Comparison of ENCODE assay signal across 8 cellular contexts in genomic region chr2:65435625-65436168, GRCh38. TPM values are rescaled to one million over a fixed set of nuclear protein-coding genes. Genes with fewer than 3 reads are reported as not detected.
A peak's percentile ranks its signal among the peaks of the same experiment; 100 is the strongest.
DNase-seq lines count a peak whose midpoint lies in the region; ATAC-seq and TF ChIP-seq lines count a peak whose summit lies in the region.

No MANE protein-coding gene starts in this region.

- no peaks in the 10 kb centered on the region for H3K4me1 ChIP-seq in endocrine pancreas (ENCODE audit: control insufficient read depth, insufficient read depth, low read length)

- ATAC-seq in HG03354 (IDR thresholded peaks at IDR 0.05; ENCODE audit: poor library complexity, severe bottlenecking, unreplicated experiment) = peak; percentile 19

- peak overlapping the region; percentile 82 for H3K4me3 Mint-ChIP-seq in activated CD4-positive, alpha-beta memory T cell treated with anti-CD3 and anti-CD28 coated beads for 36 hours

- in situ Hi-C loops in GM13976 (cut with MboI; ENCODE audit: low sequenced_read_pairs, unreplicated experiment) = no loop called here

- CTCF ChIA-PET in activated CD4-positive, alpha-beta memory T cell treated with anti-CD3 and anti-CD28 coated beads for 36 hours (lab: Charles Lee) = interaction anchor here (1.1 to 2.4 kb wide), 3 partner anchors 53 to 136 kb away, joined by 5 to 7 read pairs (median 6); no protein-coding TSS in a partner anchor

- peaks cover 36% of the 10 kb centered on the region for H3K27me3 Mint-ChIP-seq in activated CD4-positive, alpha-beta memory T cell treated with anti-CD3 and anti-CD28 coated beads for 36 hours

- TF ChIP-seq CTCF in 22Rv1 (IDR thresholded peaks at IDR 0.05) (peak; percentile 23), GM13976 (IDR thresholded peaks at IDR 0.05; ENCODE audit: borderline replicate concordance, control extremely low read depth, extremely low read depth, insufficient read depth, missing control alignments) (peak; percentile 28)

- no peaks in the 10 kb centered on the region for H3K9me3 ChIP-seq in endocrine pancreas (ENCODE audit: control insufficient read depth, low read length)

- peak overlapping the region; percentile 44 for H3K9ac ChIP-seq in endocrine pancreas (ENCODE audit: control insufficient read depth, insufficient read depth, low read length)

- no peaks in the 10 kb centered on the region for H3K27me3 ChIP-seq in endocrine pancreas (ENCODE audit: control insufficient read depth, insufficient read depth, low read length)

- peak overlapping the region; percentile 75 for H3K27ac ChIP-seq in 22Rv1

- H3K4me3 ChIP-seq in endocrine pancreas (ENCODE audit: control insufficient read depth, insufficient read depth, low read length) = peak overlapping the region; percentile 60

- H3K36me3 Mint-ChIP-seq in activated CD4-positive, alpha-beta memory T cell treated with anti-CD3 and anti-CD28 coated beads for 36 hours = no peaks in the 10 kb centered on the region

- intact Hi-C loops in activated CD4-positive, alpha-beta memory T cell treated with anti-CD3 and anti-CD28 coated beads for 36 hours (cut with micrococcal nuclease) = loop anchor here (1.0 to 2.0 kb wide), 6 partner anchors 18 to 379 kb away; partner anchors contain the start of genes ACTR2 and CEP68

- no peak overlapping the region for H3K27ac Mint-ChIP-seq in activated CD4-positive, alpha-beta memory T cell treated with anti-CD3 and anti-CD28 coated beads for 36 hours

- no peaks in the 10 kb centered on the region for H3K36me3 ChIP-seq in endocrine pancreas (ENCODE audit: control insufficient read depth, insufficient read depth, low read length)

- POLR2A ChIA-PET in activated CD4-positive, alpha-beta memory T cell treated with anti-CD3 and anti-CD28 coated beads for 36 hours (lab: Charles Lee) = interaction anchor here (3.3 kb wide), 1 partner anchor 116 kb away, joined by 12 read pairs; no protein-coding TSS in a partner anchor

- peaks cover 13% of the 10 kb centered on the region for H3K4me1 Mint-ChIP-seq in activated CD4-positive, alpha-beta memory T cell treated with anti-CD3 and anti-CD28 coated beads for 36 hours (ENCODE audit: low read depth)

- no peaks in the 10 kb centered on the region for H3K9me3 Mint-ChIP-seq in activated CD4-positive, alpha-beta memory T cell treated with anti-CD3 and anti-CD28 coated beads for 36 hours

- DNase-seq in GM13976 (ENCODE audit: low spot score) = peak; percentile 86
- peak; percentile 65 for DNase-seq in NCI-H510A treated with DMSO at 0.1 percent for 48 hours (lab: John Stamatoyannopoulos, UW)
- peak; percentile 61 for DNase-seq in activated CD4-positive, alpha-beta memory T cell treated with anti-CD3 and anti-CD28 coated beads for 36 hours
- peak; percentile 82 to 86 for DNase-seq in lung microvascular endothelial cell (ENCODE audit: low read depth in 2 of 2)
- peak; percentile 15 for DNase-seq in stimulated activated CD8-positive, alpha-beta memory T cell treated with anti-CD3 and anti-CD28 coated beads, Interleukin-12 subunit alpha, Interleukin-12 subunit beta, amount 100 ng/mL, for 24 hours (ENCODE audit: extremely low read depth)

RNA-seq across cellular contexts. Expression of gene SPRED2, which starts 3.3 kb away (rescaled TPM):
- total RNA-seq in activated CD4-positive, alpha-beta memory T cell treated with anti-CD3 and anti-CD28 coated beads for 36 hours = 1 to 10 TPM; 6.1 to 8.9 TPM
- 1.7 and 2.0 TPM in 2 replicates for total RNA-seq in lung microvascular endothelial cell

Comparison
In these comparisons a context has a peak if more than half of its experiments do, and no peak if none do; other contexts are left out.
1. Peak in every context shown above with its lines: DNase-seq, ATAC-seq, H3K4me3 ChIP-seq and H3K27ac ChIP-seq.
2. DNase-seq: peak in every context shown above with its lines; median percentile 86 in GM13976; 84 in lung microvascular endothelial cell; 65 in NCI-H510A treated with DMSO at 0.1 percent for 48 hours; 61 in activated CD4-positive, alpha-beta memory T cell treated with anti-CD3 and anti-CD28 coated beads for 36 hours; 15 in stimulated activated CD8-positive, alpha-beta memory T cell treated with anti-CD3 and anti-CD28 coated beads, Interleukin-12 subunit alpha, Interleukin-12 subunit beta, amount 100 ng/mL, for 24 hours.